In genomic region chr16:58511933-58512815, GRCh38 we compare ENCODE assay signal across 8 cellular contexts. TPM values are rescaled to one million over a fixed set of nuclear protein-coding genes. Genes with fewer than 3 reads are reported as not detected.
DNase-seq lines count a peak whose midpoint lies in the region; TF ChIP-seq lines count a peak whose summit lies in the region.

No MANE protein-coding gene starts in this region.

- peak; percentile 53; the same call in 1 of the 2 replicates for TF ChIP-seq RAD21 in Ishikawa (IDR thresholded peaks at IDR 0.05; ENCODE audit: low read depth)

- H3K27ac ChIP-seq in trophoblast cell (ENCODE audit: low read depth, low read length) (no peak overlapping the region), uterus (no peak overlapping the region)

- H3K4me1 ChIP-seq in trophoblast cell (ENCODE audit: control insufficient read depth in 1 of 2, insufficient read depth in 2 of 2, low read length in 2 of 2) (peaks cover 5 to 14% of the 10 kb centered on the region in 2 experiments), uterus (peaks cover 0 to 4% of the 10 kb centered on the region in 2 donors)

- no peak overlapping the region for H3K4ac ChIP-seq in trophoblast cell (ENCODE audit: low read depth, low read length)

- no peak for TF ChIP-seq EP300 in Ishikawa (IDR thresholded peaks at IDR 0.05; ENCODE audit: borderline replicate concordance)

- no peaks in the 10 kb centered on the region for H3K27me3 ChIP-seq in trophoblast cell (ENCODE audit: insufficient read depth, low read length)
- H3K27me3 ChIP-seq in uterus: no peaks in the 10 kb centered on the region

- H3K9me3 ChIP-seq in trophoblast cell (ENCODE audit: insufficient read depth, low read depth, low read length): no peaks in the 10 kb centered on the region
- no peaks in the 10 kb centered on the region for H3K9me3 ChIP-seq in uterus

- no peak overlapping the region for H2BK5ac ChIP-seq in trophoblast cell (ENCODE audit: low read depth, low read length, poor library complexity)

- no peak overlapping the region for H3K9ac ChIP-seq in trophoblast cell (ENCODE audit: low read length)

- H2BK120ac ChIP-seq in trophoblast cell (ENCODE audit: insufficient read depth, low read length, poor library complexity): no peak overlapping the region

- H4K8ac ChIP-seq in trophoblast cell (ENCODE audit: low read depth, low read length): no peak overlapping the region

- no peak overlapping the region for H3K4me2 ChIP-seq in trophoblast cell (ENCODE audit: low read length)

- H3K4me3 ChIP-seq in trophoblast cell (ENCODE audit: low read depth, low read length) (no peak overlapping the region), uterus (no peak overlapping the region)

- H3K36me3 ChIP-seq in trophoblast cell (ENCODE audit: control insufficient read depth in 1 of 2, insufficient read depth in 2 of 2, low read length in 2 of 2) (peaks cover 19 to 23% of the 10 kb centered on the region in 2 experiments), uterus (no peaks in the 10 kb centered on the region)

- H3K23ac ChIP-seq in trophoblast cell (ENCODE audit: low read length): no peak overlapping the region

- TF ChIP-seq CTCF in uterus (IDR thresholded peaks at IDR 0.05): peak; percentile 44 to 55 (median 52)

- no peak overlapping the region for H3K14ac ChIP-seq in trophoblast cell (ENCODE audit: low read length)

- no CpG with 5 or more reads among the region's 17 CpGs for WGBS in trophoblast cell (ENCODE audit: extremely low coverage, insufficient coverage, insufficient read length)

- intact Hi-C loops in uterus (cut with DNase I; ENCODE audit: low total_unique reads): no loop called here

- TF ChIP-seq POLR2A in Raji (IDR thresholded peaks at IDR 0.05; ENCODE audit: insufficient read depth, low read depth, low read length) (0 out of 2 replicates have a peak, but pooled peaks have one; percentile 13), uterus (IDR thresholded peaks at IDR 0.05) (no peak)

- peaks cover 7% of the 10 kb centered on the region for H3K79me2 ChIP-seq in trophoblast cell (ENCODE audit: control insufficient read depth, insufficient read depth, low read length, poor library complexity)

- H4K12ac ChIP-seq in trophoblast cell (ENCODE audit: low read depth, low read length): no peak overlapping the region

- peaks cover 7% of the 10 kb centered on the region for H3K79me1 ChIP-seq in trophoblast cell (ENCODE audit: low read length)

- no peak overlapping the region for H3K18ac ChIP-seq in trophoblast cell (ENCODE audit: low read length)

- H4K91ac ChIP-seq in trophoblast cell (ENCODE audit: low read depth, low read length): no peak overlapping the region

- no peak overlapping the region for H2BK12ac ChIP-seq in trophoblast cell (ENCODE audit: low read length)

- DNase-seq in NCI-H2029 (lab: John Stamatoyannopoulos, UW) (peak; percentile 18), NCI-H2029 treated with DMSO at 0.1 percent for 48 hours (lab: John Stamatoyannopoulos, UW) (no peak), germinal center (ENCODE audit: low spot score) (peak; percentile 62), trophoblast cell (peak; percentile 45 to 85), uterus (peak; percentile 58 to 65)
- DNase-seq in activated T-helper 9 cell treated with anti-CD3 and anti-CD28 coated beads, Interleukin-2, amount 50 U/mL, for 16 hours (ENCODE audit: low read depth): peak; percentile 77

- H2AFZ ChIP-seq in trophoblast cell (ENCODE audit: insufficient read depth, low read length, poor library complexity): no peak overlapping the region

- no peak overlapping the region for H2AK5ac ChIP-seq in trophoblast cell (ENCODE audit: low read length)

TF ChIP-seq in Ishikawa, 13 proteins besides CTCF, POLR2A, EP300 and RAD21:
- peak; percentile 60 for TF ChIP-seq USF1 (IDR thresholded peaks at IDR 0.05)
- no peak for TF ChIP-seq NFIC (IDR thresholded peaks at IDR 0.05)

RNA-seq across cellular contexts. Expression of gene SETD6, which starts 3.1 kb away (rescaled TPM):
- polyA plus RNA-seq in trophoblast cell (2013): 8.3 and 8.4 TPM in 2 replicates
- 100 to 1,000 TPM in 1 of 4 donors, 10 to 100 TPM in 3; 22.4 to 157 (median 43.0) TPM for total RNA-seq in uterus

RNA-seq across cellular contexts. Expression of gene NDRG4, which starts 12.2 kb away (rescaled TPM):
- 7.0 and 7.3 TPM in 2 replicates for polyA plus RNA-seq in trophoblast cell (2013)
- 10 to 100 TPM; 16.0 to 89.4 (median 56.1) TPM for total RNA-seq in uterus
